In genomic region chr3:48000212-48000611, GRCh38 we compare ENCODE assay signal across 1 cellular context.
TF ChIP-seq lines count a peak whose summit lies in the region.

No MANE protein-coding gene starts in this region.

TF ChIP-seq in GM23338, 12 proteins besides CTCF, POLR2A, EP300 and RAD21 (continued from another document):
- TF ChIP-seq ZNF462 (CRISPR knock-in tag; IDR thresholded peaks at IDR 0.05): no peak
- no peak for TF ChIP-seq STAT1 (IDR thresholded peaks at IDR 0.05; ENCODE audit: unreplicated experiment)
- no peak for TF ChIP-seq NANOG (IDR thresholded peaks at IDR 0.05; ENCODE audit: borderline replicate concordance)
- TF ChIP-seq ZNF331 (CRISPR knock-in tag; IDR thresholded peaks at IDR 0.05; ENCODE audit: low read depth): no peak
- TF ChIP-seq ETS1 (IDR thresholded peaks at IDR 0.05): no peak
- TF ChIP-seq CREB1 (CRISPR knock-in tag; IDR thresholded peaks at IDR 0.05; ENCODE audit: low read depth): no peak
- TF ChIP-seq EZH2phosphoT487 (IDR thresholded peaks at IDR 0.05; ENCODE audit: unreplicated experiment): no peak
- TF ChIP-seq EZH2 (IDR thresholded peaks at IDR 0.05; ENCODE audit: low read depth, unreplicated experiment): no peak
